In genomic region chr17:51801626-51802025, GRCh38 we compare ENCODE assay signal across 35 cellular contexts.
"Had no signal": no experiment of that assay in that cellular context is flagged by ENCODE, and none has a peak within 500 bp of the region (broad histone marks: within the 10 kb centered on the region; RNA-seq: fewer than 3 reads in every experiment).

No MANE protein-coding gene starts in this region.

- ATAC-seq: activated CD8-positive, alpha-beta T cell treated with anti-CD3 and anti-CD28 coated beads for 36 hours; activated naive CD4-positive, alpha-beta T cell treated with anti-CD3 and anti-CD28 coated beads, Interleukin-2, amount 50 U/mL, for 72 hours; activated T-cell treated with anti-CD3 and anti-CD28 coated beads, Interleukin-2, amount 50 U/mL, for 4 hours; activated T-cell treated with anti-CD3 and anti-CD28 coated beads, Interleukin-2, amount 50 U/mL, for 72 hours; activated T-helper 17 cell treated with anti-CD3 and anti-CD28 coated beads, Interleukin-2, amount 50 U/mL, for 72 hours; body of pancreas had no signal

- H3K9me3 ChIP-seq: adrenal gland, breast epithelium had no signal

- H3K4me1 Mint-ChIP-seq: activated B cell treated with CpG ODN at 0.5 μM for 24 hours; activated CD4-positive, alpha-beta T cell treated with anti-CD3 and anti-CD28 coated beads, Interleukin-2, amount 10 ng/mL, durations not matched to agents 24 days and 14 days; activated naive CD8-positive, alpha-beta T cell treated with anti-CD3 and anti-CD28 coated beads for 36 hours; activated T-helper 17 cell treated with anti-CD3 and anti-CD28 coated beads, Interleukin-2, amount 50 U/mL, for 72 hours had no signal

- H3K4me3 Mint-ChIP-seq: activated B cell treated with CpG ODN at 0.5 μM for 24 hours; activated CD4-positive, alpha-beta memory T cell treated with anti-CD3 and anti-CD28 coated beads for 36 hours; activated CD4-positive, alpha-beta T cell treated with anti-CD3 and anti-CD28 coated beads, Interleukin-2, amount 10 ng/mL, durations not matched to agents 24 days and 14 days; activated CD8-positive, alpha-beta T cell treated with anti-CD3 and anti-CD28 coated beads for 36 hours; activated naive CD4-positive, alpha-beta T cell treated with anti-CD3 and anti-CD28 coated beads for 36 hours; activated naive CD8-positive, alpha-beta T cell treated with anti-CD3 and anti-CD28 coated beads for 36 hours; activated T-cell treated with anti-CD3 and anti-CD28 coated beads, Interleukin-2, amount 50 U/mL, for 4 hours; activated T-cell treated with anti-CD3 and anti-CD28 coated beads, Interleukin-2, amount 50 U/mL, for 72 hours; activated T-helper 1 cell treated with anti-CD3 and anti-CD28 coated beads, Interleukin-12 subunit alpha, Interleukin-12 subunit beta, Interleukin-2, Interleukin-4 antibody, amounts not matched to agents 30 ng/mL and 10 ng/mL and 1 ng/mL, durations not matched to agents 14 hours and 24 hours and 36 hours; activated T-helper 17 cell treated with anti-CD3 and anti-CD28 coated beads, Interleukin-2, amount 50 U/mL, for 72 hours; T-helper 1 cell treated with Interleukin-12 subunit alpha and Interleukin-12 subunit beta and Interleukin-4 antibody, amounts not matched to agents 30 μg/mL and 1 μg/mL, for 36 hours; T-helper 2 cell treated with Interferon-gamma antibody and Interleukin-4, amounts not matched to agents 5 μg/mL and 100 μg/mL, for 36 hours had no signal

- H3K4me3 ChIP-seq: adrenal gland, body of pancreas, breast epithelium had no signal

- H3K9me3 Mint-ChIP-seq: activated B cell treated with CpG ODN at 0.5 μM for 24 hours; activated CD4-positive, alpha-beta memory T cell treated with anti-CD3 and anti-CD28 coated beads for 36 hours; activated CD4-positive, alpha-beta T cell treated with anti-CD3 and anti-CD28 coated beads, Interleukin-2, amount 10 ng/mL, durations not matched to agents 24 days and 14 days; activated CD8-positive, alpha-beta T cell treated with anti-CD3 and anti-CD28 coated beads for 36 hours; activated naive CD4-positive, alpha-beta T cell treated with anti-CD3 and anti-CD28 coated beads for 36 hours; activated naive CD4-positive, alpha-beta T cell treated with anti-CD3 and anti-CD28 coated beads, Interleukin-2, amount 50 U/mL, for 72 hours; activated naive CD8-positive, alpha-beta T cell treated with anti-CD3 and anti-CD28 coated beads for 36 hours; activated T-cell treated with anti-CD3 and anti-CD28 coated beads, Interleukin-2, amount 50 U/mL, for 4 hours; activated T-cell treated with anti-CD3 and anti-CD28 coated beads, Interleukin-2, amount 50 U/mL, for 72 hours; activated T-helper 1 cell treated with anti-CD3 and anti-CD28 coated beads, Interleukin-12 subunit alpha, Interleukin-12 subunit beta, Interleukin-2, Interleukin-4 antibody, amounts not matched to agents 30 ng/mL and 10 ng/mL and 1 ng/mL, durations not matched to agents 14 hours and 24 hours and 36 hours; activated T-helper 17 cell treated with anti-CD3 and anti-CD28 coated beads, Interleukin-2, amount 50 U/mL, for 72 hours; T-helper 1 cell treated with Interleukin-12 subunit alpha and Interleukin-12 subunit beta and Interleukin-4 antibody, amounts not matched to agents 30 μg/mL and 1 μg/mL, for 36 hours; T-helper 2 cell treated with Interferon-gamma antibody and Interleukin-4, amounts not matched to agents 5 μg/mL and 100 μg/mL, for 36 hours had no signal

- H3K4me1 ChIP-seq: adrenal gland, breast epithelium had no signal

- DNase-seq: activated B cell treated with CpG ODN at 0.5 μM for 24 hours; activated CD4-positive, alpha-beta memory T cell treated with anti-CD3 and anti-CD28 coated beads for 36 hours; activated CD4-positive, alpha-beta T cell treated with anti-CD3 and anti-CD28 coated beads for 4 hours; activated CD4-positive, alpha-beta T cell treated with anti-CD3 and anti-CD28 coated beads, Interleukin-2, amount 10 ng/mL, durations not matched to agents 24 days and 14 days; activated CD4-positive, alpha-beta T cell treated with anti-CD3 and anti-CD28 coated beads, Interleukin-2, amount 50 U/mL, for 1 hour; activated CD4-positive, alpha-beta T cell treated with anti-CD3 and anti-CD28 coated beads, Interleukin-2, amount 50 U/mL, for 4 hours; activated CD4-positive, CD25-positive, alpha-beta regulatory T cell treated with anti-CD3 and anti-CD28 coated beads, Interleukin-2, amount 50 U/mL, for 72 hours; activated CD8-positive, alpha-beta memory T cell treated with anti-CD3 and anti-CD28 coated beads, Interleukin-2, amount 50 U/mL, for 4 hours; activated CD8-positive, alpha-beta T cell treated with anti-CD3 and anti-CD28 coated beads for 36 hours; activated effector memory CD4-positive, alpha-beta T cell treated with anti-CD3 and anti-CD28 coated beads, Interleukin-2, amount 50 U/mL, for 16 hours; activated gamma-delta T cell treated with Interleukin-2 at 50 U/mL for 16 hours; activated naive CD4-positive, alpha-beta T cell; activated naive CD4-positive, alpha-beta T cell treated with anti-CD3 and anti-CD28 coated beads for 36 hours; activated naive CD4-positive, alpha-beta T cell treated with anti-CD3 and anti-CD28 coated beads, Interleukin-2, amount 50 U/mL, for 16 hours; activated naive CD8-positive, alpha-beta T cell treated with anti-CD3 and anti-CD28 coated beads for 36 hours; activated T-cell treated with anti-CD3 and anti-CD28 coated beads for 4 hours; activated T-cell treated with anti-CD3 and anti-CD28 coated beads, Interleukin-2, amount 50 U/mL, for 1 hour; activated T-cell treated with anti-CD3 and anti-CD28 coated beads, Interleukin-2, amount 50 U/mL, for 4 hours; activated T-cell treated with anti-CD3 and anti-CD28 coated beads, Interleukin-2, amount 50 U/mL, for 72 hours; adrenal gland; amniotic stem cell; aorta; body of pancreas; brain microvascular endothelial cell; central memory CD4-positive, alpha-beta T cell; T-helper 9 cell had no signal

- H3K27me3 ChIP-seq: adrenal gland, body of pancreas, brain microvascular endothelial cell had no signal

- H3K27ac Mint-ChIP-seq: activated B cell treated with CpG ODN at 0.5 μM for 24 hours; activated CD4-positive, alpha-beta memory T cell treated with anti-CD3 and anti-CD28 coated beads for 36 hours; activated CD4-positive, alpha-beta T cell treated with anti-CD3 and anti-CD28 coated beads, Interleukin-2, amount 10 ng/mL, durations not matched to agents 24 days and 14 days; activated CD8-positive, alpha-beta T cell treated with anti-CD3 and anti-CD28 coated beads for 36 hours; activated naive CD4-positive, alpha-beta T cell treated with anti-CD3 and anti-CD28 coated beads for 36 hours; activated naive CD4-positive, alpha-beta T cell treated with anti-CD3 and anti-CD28 coated beads, Interleukin-2, amount 50 U/mL, for 72 hours; activated naive CD8-positive, alpha-beta T cell treated with anti-CD3 and anti-CD28 coated beads for 36 hours; activated T-cell treated with anti-CD3 and anti-CD28 coated beads, Interleukin-2, amount 50 U/mL, for 72 hours; activated T-helper 1 cell treated with anti-CD3 and anti-CD28 coated beads, Interleukin-12 subunit alpha, Interleukin-12 subunit beta, Interleukin-2, Interleukin-4 antibody, amounts not matched to agents 30 ng/mL and 10 ng/mL and 1 ng/mL, durations not matched to agents 14 hours and 24 hours and 36 hours; activated T-helper 17 cell treated with anti-CD3 and anti-CD28 coated beads, Interleukin-2, amount 50 U/mL, for 72 hours; T-helper 1 cell treated with Interleukin-12 subunit alpha and Interleukin-12 subunit beta and Interleukin-4 antibody, amounts not matched to agents 30 μg/mL and 1 μg/mL, for 36 hours; T-helper 2 cell treated with Interferon-gamma antibody and Interleukin-4, amounts not matched to agents 5 μg/mL and 100 μg/mL, for 36 hours had no signal

- H3K27ac ChIP-seq: adrenal gland, body of pancreas, brain microvascular endothelial cell, breast epithelium, VCaP had no signal

- H3K36me3 Mint-ChIP-seq: activated CD4-positive, alpha-beta memory T cell treated with anti-CD3 and anti-CD28 coated beads for 36 hours; activated naive CD4-positive, alpha-beta T cell treated with anti-CD3 and anti-CD28 coated beads, Interleukin-2, amount 50 U/mL, for 72 hours; activated naive CD8-positive, alpha-beta T cell treated with anti-CD3 and anti-CD28 coated beads for 36 hours had no signal

- H3K27me3 Mint-ChIP-seq: activated B cell treated with CpG ODN at 0.5 μM for 24 hours had no signal

- FAIRE-seq: astrocyte, TTC549 had no signal

- H3K36me3 ChIP-seq: adrenal gland, brain microvascular endothelial cell, breast epithelium had no signal
